In genomic region chr1:237910834-237911233, GRCh38 we compare ENCODE assay signal across 23 cellular contexts. TPM values are rescaled to one million over a fixed set of nuclear protein-coding genes. Genes with fewer than 3 reads are reported as not detected.
DNase-seq lines count a peak whose midpoint lies in the region; ATAC-seq, FAIRE-seq and TF ChIP-seq lines count a peak whose summit lies in the region.
"Had no signal": no experiment of that assay in that cellular context is flagged by ENCODE, and none has a peak within 500 bp of the region (broad histone marks: within the 10 kb centered on the region; RNA-seq: fewer than 3 reads in every experiment).

No MANE protein-coding gene starts in this region.

- no peak overlapping the region for H4K91ac ChIP-seq in IMR-90 (ENCODE audit: insufficient read depth, low read depth, low read length)

- no peak for TF ChIP-seq RAD21 in IMR-90 (IDR thresholded peaks at IDR 0.05; ENCODE audit: low read length)

- peak overlapping the region; percentile 76; the same call in 1 of the 2 replicates for H2BK20ac ChIP-seq in IMR-90 (ENCODE audit: low read depth, low read length)

- no peaks in the 10 kb centered on the region for H3K79me1 ChIP-seq in IMR-90 (ENCODE audit: low read depth in 1 of 2, low read length in 2 of 2)

- H4K5ac ChIP-seq in IMR-90 (ENCODE audit: low read depth, low read length): no peak overlapping the region

- H2BK5ac ChIP-seq in IMR-90 (ENCODE audit: low read depth, low read length, poor library complexity, severe bottlenecking): peak overlapping the region; percentile 33

- no peak overlapping the region for H3K56ac ChIP-seq in IMR-90 (ENCODE audit: extremely low read depth, insufficient read depth, low read length)

- ATAC-seq in IMR-90 (ENCODE audit: low read depth): no peak
- ATAC-seq in GM21737 (IDR thresholded peaks at IDR 0.05; ENCODE audit: unreplicated experiment): no peak
- ATAC-seq: CD8-positive, alpha-beta T cell; GM12878 had no signal

- TF ChIP-seq CTCF in IMR-90 (conservative IDR thresholded peaks at IDR 0.05; ENCODE audit: low read depth, low read length) (no peak), keratinocyte (optimal IDR thresholded peaks at IDR 0.05 in 1 of 3, IDR thresholded peaks at IDR 0.05 in 1 of 3, conservative IDR thresholded peaks at IDR 0.05 in 1 of 3; ENCODE audit: extremely low read depth in 1 of 3, insufficient read depth in 2 of 3, low read length in 3 of 3) (no peak)

- H3K27ac ChIP-seq in IMR-90 (ENCODE audit: insufficient read depth, low read length) (no peak overlapping the region), epithelial cell of prostate (peak overlapping the region; percentile 89), keratinocyte (ENCODE audit: control insufficient read depth, insufficient read depth, low read length) (peak overlapping the region; percentile 27)
- H3K27ac ChIP-seq: C4-2B had no signal

- H3K4ac ChIP-seq in IMR-90 (ENCODE audit: low read depth, low read length): peak overlapping the region; percentile 56; the same call in 1 of the 2 replicates

- H3K23ac ChIP-seq in IMR-90 (ENCODE audit: low read depth, low read length): no peak overlapping the region

- WGBS in IMR-90 (ENCODE audit: extremely low coverage in 2 of 2, insufficient read length in 1 of 2), 2 experiments: no CpG with 5 or more reads among the region's 2 CpGs

- H3K4me3 ChIP-seq in IMR-90 (ENCODE audit: insufficient read depth, low read depth, low read length) (no peak overlapping the region), keratinocyte (ENCODE audit: control insufficient read depth in 2 of 3, extremely low read depth in 1 of 3, insufficient read depth in 2 of 3, low read depth in 1 of 3, low read length in 3 of 3) (no peak overlapping the region)
- H3K4me3 ChIP-seq: GM12878, HAP-1 had no signal

- H4K20me1 ChIP-seq in IMR-90 (ENCODE audit: insufficient read depth, low read length): no peaks in the 10 kb centered on the region
- no peaks in the 10 kb centered on the region for H4K20me1 ChIP-seq in keratinocyte (ENCODE audit: control insufficient read depth, extremely low read depth, insufficient read depth, low read length)

- H3K18ac ChIP-seq in IMR-90 (ENCODE audit: low read depth, low read length): no peak overlapping the region

- peak overlapping the region; percentile 28 for H2AK9ac ChIP-seq in IMR-90 (replicated peaks; ENCODE audit: low read depth, low read length, poor library complexity)

- intact Hi-C loops in IMR-90 (cut with micrococcal nuclease): no loop called here

- no peak overlapping the region for H3K4me2 ChIP-seq in IMR-90 (ENCODE audit: low read depth, low read length)
- H3K4me2 ChIP-seq in keratinocyte (ENCODE audit: control insufficient read depth, extremely low read depth, insufficient read depth, low read depth, low read length): no peak overlapping the region

- H2BK120ac ChIP-seq in IMR-90 (ENCODE audit: low read depth, low read length): peak overlapping the region; percentile 71

- H3K9ac ChIP-seq in IMR-90 (ENCODE audit: low read depth, low read length): no peak overlapping the region
- no peak overlapping the region for H3K9ac ChIP-seq in keratinocyte (ENCODE audit: control insufficient read depth, extremely low read depth, insufficient read depth, low read length)

- no peak overlapping the region for H2AFZ ChIP-seq in IMR-90 (replicated peaks; ENCODE audit: low read length, poor library complexity)
- H2AFZ ChIP-seq in keratinocyte (ENCODE audit: control insufficient read depth, low read length): peak overlapping the region; percentile 3

- BruUV-seq in IMR-90 (replicated peaks; lab: Mats Ljungman, UMichigan): no TSS peak

- TF ChIP-seq POLR2A in IMR-90 (IDR thresholded peaks at IDR 0.05; ENCODE audit: low read depth, low read length): no peak

- H3K4me1 ChIP-seq in IMR-90 (ENCODE audit: control insufficient read depth, insufficient read depth, low read length) (no peaks in the 10 kb centered on the region), keratinocyte (ENCODE audit: control insufficient read depth, extremely low read depth, insufficient read depth, low read length) (peaks cover 5% of the 10 kb centered on the region)
- H3K4me1 ChIP-seq: Caco-2, HAP-1 had no signal

- H2BK15ac ChIP-seq in IMR-90 (ENCODE audit: low read depth, low read length): no peak overlapping the region

- no peak overlapping the region for H4K8ac ChIP-seq in IMR-90 (ENCODE audit: low read depth in 2 of 2, low read length in 2 of 2)

- H3K9me3 ChIP-seq in IMR-90 (ENCODE audit: control insufficient read depth, insufficient read depth, low read length): no peaks in the 10 kb centered on the region; the same call in 1 of the 2 replicates
- no peaks in the 10 kb centered on the region for H3K9me3 ChIP-seq in keratinocyte (ENCODE audit: control insufficient read depth, low read depth, low read length)
- H3K9me3 ChIP-seq: Caco-2, HAP-1 had no signal

- H3K79me2 ChIP-seq in keratinocyte (ENCODE audit: control insufficient read depth, insufficient read depth, low read length): no peaks in the 10 kb centered on the region

- peak; percentile 84 for FAIRE-seq in keratinocyte (lab: Jason Lieb, UNC)
- FAIRE-seq: GM12878, GM19239, H54 had no signal

- POLR2A ChIA-PET in IMR-90 (lab: Charles Lee; ENCODE audit: unreplicated experiment): no interaction called here

- H3K27me3 ChIP-seq in IMR-90 (ENCODE audit: control insufficient read depth, insufficient read depth, low read length): no peaks in the 10 kb centered on the region
- H3K27me3 ChIP-seq in keratinocyte (ENCODE audit: control insufficient read depth, extremely low read depth, insufficient read depth, low read length): no peaks in the 10 kb centered on the region

- H3K36me3 ChIP-seq in IMR-90 (ENCODE audit: control insufficient read depth, insufficient read depth, low read length) (no peaks in the 10 kb centered on the region), keratinocyte (ENCODE audit: control insufficient read depth in 2 of 2, extremely low read depth in 1 of 2, insufficient read depth in 2 of 2, low read length in 2 of 2) (no peaks in the 10 kb centered on the region)
- H3K36me3 ChIP-seq: HAP-1 had no signal

- dilution Hi-C loops in IMR-90 (cut with HindIII; ENCODE audit: low sequenced_read_pairs, unreplicated experiment): no loop called here
- dilution Hi-C loops in keratinocyte (cut with MboI; ENCODE audit: extremely low pct_ligation_motif_present, low sequenced_read_pairs): no loop called here

- DNase-seq in HPDE6-E6E7 (ENCODE audit: extremely low spot score) (peak; percentile 9), IMR-90 (no peak), epithelial cell of prostate (ENCODE audit: low read depth, low spot score) (peak; percentile 45), keratinocyte (ENCODE audit: low read depth, low spot score) (peak; percentile 73), NCI-H2171 (lab: John Stamatoyannopoulos, UW) (no peak), NCI-H2171 treated with DMSO at 0.1 percent for 48 hours (lab: John Stamatoyannopoulos, UW) (no peak)
- DNase-seq: Caco-2; CD4-positive, CD25-positive, alpha-beta regulatory T cell; CD8-positive, alpha-beta T cell; DMS79; EL; GDM1; GOT3; HFFc6 had no signal

- in situ Hi-C loops in IMR-90 (cut with MboI; ENCODE audit: low sequenced_read_pairs): no loop called here

- H3K14ac ChIP-seq in IMR-90 (replicated peaks; ENCODE audit: low read depth, low read length): no peak overlapping the region

- H2AK5ac ChIP-seq in IMR-90 (ENCODE audit: low read depth, low read length): peak overlapping the region; percentile 68; the same call in 1 of the 2 replicates

- H3K9me1 ChIP-seq in IMR-90 (ENCODE audit: insufficient read depth, low read length): no peaks in the 10 kb centered on the region
- no peaks in the 10 kb centered on the region for H3K9me1 ChIP-seq in keratinocyte (ENCODE audit: control insufficient read depth, extremely low read depth, insufficient read depth, low read length)

- CTCF ChIA-PET in IMR-90 (lab: Yijun Ruan, JAX): no interaction called here

TF ChIP-seq in IMR-90, 13 proteins besides CTCF, POLR2A, EP300 and RAD21:
- TF ChIP-seq CHD1 (IDR thresholded peaks at IDR 0.05; ENCODE audit: low read depth, low read length) (no peak), USF2 (IDR thresholded peaks at IDR 0.05; ENCODE audit: low read depth, low read length) (no peak), BHLHE40 (IDR thresholded peaks at IDR 0.05; ENCODE audit: low read depth, low read length) (no peak), NFE2L2 (IDR thresholded peaks at IDR 0.05; ENCODE audit: low read depth, low read length) (no peak), RCOR1 (IDR thresholded peaks at IDR 0.05; ENCODE audit: insufficient replicate concordance, low read length) (no peak), FOS (IDR thresholded peaks at IDR 0.05; ENCODE audit: low read depth, low read length) (no peak)

RNA-seq across cellular contexts. Expression of gene ZP4, which starts 20.1 kb away (rescaled TPM):
- not detected in 2 replicates for total RNA-seq in IMR-90 (2012; rRNA removed)
- not detected in 2 replicates for polyA plus RNA-seq in IMR-90 (2012; rRNA removed)
- polyA plus RNA-seq in IMR-90 (2012; cell fraction: cytosol; rRNA removed): not detected in 2 replicates
- not detected in 2 replicates for polyA plus RNA-seq in IMR-90 (2012; cell fraction: nucleus; rRNA removed; ENCODE audit: low replicate concordance)
- polyA plus RNA-seq in keratinocyte: 0.12 to 0.32 TPM (median 0.31 TPM) in 3 replicates
- not detected for polyA plus RNA-seq in keratinocyte (2011; ENCODE audit: low read depth)
- 0.09 and 0.19 TPM in 2 replicates for polyA plus RNA-seq in keratinocyte (2011; cell fraction: cytosol; rRNA removed)
- 0.48 and 0.53 TPM in 2 replicates for polyA plus RNA-seq in keratinocyte (2011; cell fraction: nucleus; rRNA removed)
- polyA plus RNA-seq in keratinocyte (2012; ENCODE audit: low replicate concordance): 0.06 and 0.15 TPM in 2 replicates
- 0.10 to 1.5 TPM in 2 of 3 replicates, not detected in the other for polyA minus RNA-seq in keratinocyte
- not detected for polyA minus RNA-seq in keratinocyte (2011; cell fraction: cytosol; rRNA and poly(A)+ RNA removed)
- 0.21 TPM in 1 of 2 replicates, not detected in the other for polyA minus RNA-seq in keratinocyte (2011; cell fraction: nucleus; rRNA and poly(A)+ RNA removed)
- total RNA-seq: A172; A673; Caco-2; CD4-positive, CD25-positive, alpha-beta regulatory T cell; CD8-positive, alpha-beta T cell; GM12878; HFFc6 had no signal
- polyA plus RNA-seq: BJ; CD4-positive, CD25-positive, alpha-beta regulatory T cell had no signal

Comparison
In these comparisons a context has a peak if more than half of its experiments do, and no peak if none do; other contexts are left out.
1. DNase-seq: peak in HPDE6-E6E7 (single experiment), epithelial cell of prostate (single experiment) and keratinocyte (single experiment); none in IMR-90 (single experiment), NCI-H2171 (single experiment) and NCI-H2171 treated with DMSO at 0.1 percent for 48 hours (single experiment).